In the genomic region with DNA sequence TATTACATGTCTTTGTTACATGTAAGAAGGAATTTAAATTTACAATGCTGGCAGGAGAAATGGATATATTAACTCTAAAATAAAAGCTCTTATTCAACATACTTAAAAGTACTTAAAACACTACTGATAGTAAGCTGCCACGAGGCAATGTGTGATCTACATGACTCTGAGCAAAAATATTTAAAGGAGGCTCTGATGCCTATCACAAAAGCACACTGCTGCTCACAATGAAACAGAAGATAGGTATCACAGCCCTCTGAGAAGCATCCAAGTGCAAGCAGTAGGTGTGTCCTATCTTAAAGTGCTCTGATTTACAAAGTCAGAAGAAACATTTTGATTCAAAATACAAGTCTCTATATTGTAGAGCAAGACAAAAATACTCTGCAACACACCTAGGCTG, we compare ENCODE assay signal across 24 cellular contexts.
"Had no signal": no experiment of that assay in that cellular context is flagged by ENCODE, and none has a peak within 500 bp of the region (broad histone marks: within the 10 kb centered on the region; RNA-seq: fewer than 3 reads in every experiment).

No MANE protein-coding gene starts in this region.

- H3K9me3 Mint-ChIP-seq: activated naive CD8-positive, alpha-beta T cell treated with anti-CD3 and anti-CD28 coated beads, Interleukin-2, amount 10 ng/mL, durations not matched to agents 7 days and 5 days; central memory CD8-positive, alpha-beta T cell had no signal

- H3K4me3 ChIP-seq: ascending aorta, SJSA1 had no signal

- H3K27me3 Mint-ChIP-seq: activated CD4-positive, alpha-beta T cell treated with anti-CD3 and anti-CD28 coated beads for 36 hours; activated naive CD8-positive, alpha-beta T cell treated with anti-CD3 and anti-CD28 coated beads, Interleukin-2, amount 10 ng/mL, durations not matched to agents 7 days and 5 days; central memory CD8-positive, alpha-beta T cell had no signal

- ATAC-seq: activated CD4-positive, alpha-beta T cell treated with anti-CD3 and anti-CD28 coated beads for 36 hours; activated CD8-positive, alpha-beta T cell treated with anti-CD3 and anti-CD28 coated beads, Interleukin-2, amount 10 ng/mL, durations not matched to agents 7 days and 5 days had no signal

- H3K9me3 ChIP-seq: ascending aorta, SJSA1 had no signal

- H3K27ac Mint-ChIP-seq: activated CD4-positive, alpha-beta T cell treated with anti-CD3 and anti-CD28 coated beads for 36 hours; activated CD8-positive, alpha-beta T cell treated with anti-CD3 and anti-CD28 coated beads, Interleukin-2, amount 10 ng/mL, durations not matched to agents 7 days and 5 days; activated naive CD8-positive, alpha-beta T cell treated with anti-CD3 and anti-CD28 coated beads, Interleukin-2, amount 10 ng/mL, durations not matched to agents 7 days and 5 days had no signal

- H3K27me3 ChIP-seq: ascending aorta, SJSA1 had no signal

- H3K4me1 Mint-ChIP-seq: activated CD4-positive, alpha-beta T cell treated with anti-CD3 and anti-CD28 coated beads for 36 hours; activated naive CD8-positive, alpha-beta T cell treated with anti-CD3 and anti-CD28 coated beads, Interleukin-2, amount 10 ng/mL, durations not matched to agents 7 days and 5 days; central memory CD8-positive, alpha-beta T cell had no signal

- DNase-seq: activated CD4-positive, alpha-beta T cell treated with anti-CD3 and anti-CD28 coated beads for 36 hours; activated CD4-positive, alpha-beta T cell treated with anti-CD3 and anti-CD28 coated beads, Interleukin-2, amount 50 U/mL, for 4 hours; activated CD8-positive, alpha-beta memory T cell treated with anti-CD3 and anti-CD28 coated beads, Interleukin-2, amount 50 U/mL, for 48 hours; activated CD8-positive, alpha-beta T cell treated with anti-CD3 and anti-CD28 coated beads, Interleukin-2, amount 10 ng/mL, durations not matched to agents 7 days and 5 days; activated naive CD4-positive, alpha-beta T cell treated with anti-CD3 and anti-CD28 coated beads, Interleukin-2, amount 50 U/mL, for 16 hours; activated naive CD8-positive, alpha-beta T cell treated with anti-CD3 and anti-CD28 coated beads, Interleukin-2, amount 10 ng/mL, durations not matched to agents 7 days and 5 days; activated T-cell treated with anti-CD3 and anti-CD28 coated beads, Interleukin-2, amount 50 U/mL, for 1 hour; amniotic stem cell; Kasumi-1; KBM-7; NCI-H1105 treated with DMSO at 0.1 percent for 48 hours; NCI-H1436 treated with DMSO at 0.1 percent for 48 hours; NCI-H187; NCI-H2081 treated with DMSO at 0.1 percent for 48 hours; NCI-H2171 treated with DMSO at 0.1 percent for 48 hours; NCI-H510A treated with DMSO at 0.1 percent for 48 hours; SHP77; T-helper 2 cell; T1000; WERI-Rb-1 had no signal

- H3K36me3 ChIP-seq: ascending aorta, SJSA1, WERI-Rb-1 had no signal

- H3K27ac ChIP-seq: ascending aorta, SJSA1, WERI-Rb-1 had no signal

- H3K36me3 Mint-ChIP-seq: activated naive CD8-positive, alpha-beta T cell treated with anti-CD3 and anti-CD28 coated beads, Interleukin-2, amount 10 ng/mL, durations not matched to agents 7 days and 5 days; brain had no signal

- H3K4me3 Mint-ChIP-seq: activated CD4-positive, alpha-beta T cell treated with anti-CD3 and anti-CD28 coated beads for 36 hours; activated CD8-positive, alpha-beta T cell treated with anti-CD3 and anti-CD28 coated beads, Interleukin-2, amount 10 ng/mL, durations not matched to agents 7 days and 5 days; activated naive CD8-positive, alpha-beta T cell treated with anti-CD3 and anti-CD28 coated beads, Interleukin-2, amount 10 ng/mL, durations not matched to agents 7 days and 5 days; brain; central memory CD8-positive, alpha-beta T cell had no signal

- H3K4me1 ChIP-seq: ascending aorta had no signal
